8 cellular contexts compared by ENCODE assay signal in the genomic region with DNA sequence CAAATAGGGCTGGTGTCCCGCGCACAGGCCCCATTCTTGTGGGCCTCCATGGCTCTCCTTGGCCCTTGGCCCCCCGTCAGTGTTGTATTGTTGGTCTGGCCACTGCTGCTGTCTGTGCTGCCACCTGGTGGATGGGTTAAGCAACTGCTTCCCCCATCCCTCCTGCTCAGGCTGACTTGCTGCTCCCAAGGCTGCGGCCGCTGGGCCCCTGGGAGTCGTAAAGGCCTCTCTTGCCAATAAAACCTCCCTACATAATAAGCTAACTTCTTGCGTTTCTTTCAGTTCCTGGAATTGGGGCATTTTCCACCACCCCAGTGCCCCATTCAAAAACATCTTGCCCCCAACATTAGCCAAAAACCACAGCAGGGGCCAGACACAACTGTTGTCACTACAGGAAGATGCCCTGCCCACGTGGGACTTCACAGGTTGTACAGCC. TPM values are rescaled to one million over a fixed set of nuclear protein-coding genes. Genes with fewer than 3 reads are reported as not detected.
DNase-seq lines count a peak whose midpoint lies in the region; ATAC-seq and TF ChIP-seq lines count a peak whose summit lies in the region.

No MANE protein-coding gene starts in this region.

- TF ChIP-seq CTCF in LNCAP (IDR thresholded peaks at IDR 0.05): peak; percentile 92
- TF ChIP-seq CTCF in RWPE1 (conservative IDR thresholded peaks at IDR 0.05; ENCODE audit: low read depth): peak; percentile 91
- peak; percentile 94 for TF ChIP-seq CTCF in foreskin fibroblast (IDR thresholded peaks at IDR 0.05; ENCODE audit: low read depth, low read length)
- TF ChIP-seq CTCF in osteocyte (IDR thresholded peaks at IDR 0.05): peak; percentile 93
- peak; percentile 85 to 96 (median 95) for TF ChIP-seq CTCF in transverse colon (IDR thresholded peaks at IDR 0.05)

- no peak overlapping the region for H3K27ac ChIP-seq in RWPE1
- no peak overlapping the region for H3K27ac ChIP-seq in transverse colon

- in situ Hi-C loops in transverse colon (cut with MboI; ENCODE audit: low pct_ligation_motif_present in 1 of 4, low pct_unique_long_range_greater_than_20kb in 1 of 4, low sequenced_read_pairs in 3 of 4): loop anchor here (10.0 to 25.0 kb wide), 3 partner anchors 230 to 240 kb away; a partner anchor contains a TSS

- no peak overlapping the region for H3K4me3 Mint-ChIP-seq in activated T-helper 17 cell treated with anti-CD3 and anti-CD28 coated beads, Interleukin-2, amount 50 U/mL, for 72 hours
- no peak overlapping the region for H3K4me3 Mint-ChIP-seq in osteocyte (ENCODE audit: unreplicated experiment)

- no peaks in the 10 kb centered on the region for H3K27me3 ChIP-seq in transverse colon

- intact Hi-C loops in transverse colon (cut with DNase I; ENCODE audit: low total_unique reads): loop anchor here (10.0 kb wide), 1 partner anchor 240 kb away; no protein-coding TSS in a partner anchor

- H3K4me1 Mint-ChIP-seq in activated T-helper 17 cell treated with anti-CD3 and anti-CD28 coated beads, Interleukin-2, amount 50 U/mL, for 72 hours: peaks cover 4% of the 10 kb centered on the region
- H3K4me1 Mint-ChIP-seq in osteocyte (ENCODE audit: unreplicated experiment): peaks cover 11% of the 10 kb centered on the region

- CTCF ChIA-PET in RWPE1 (lab: Yijun Ruan, JAX): interaction anchor here (0.6 to 1.3 kb wide), 7 partner anchors 15 to 838 kb away, joined by 3 to 10 read pairs (median 3); no protein-coding TSS in a partner anchor

- H3K9me3 ChIP-seq in transverse colon: no peaks in the 10 kb centered on the region

- TF ChIP-seq POLR2A in transverse colon (IDR thresholded peaks at IDR 0.05): no peak

- no peaks in the 10 kb centered on the region for H3K9me3 Mint-ChIP-seq in activated T-helper 17 cell treated with anti-CD3 and anti-CD28 coated beads, Interleukin-2, amount 50 U/mL, for 72 hours
- no peaks in the 10 kb centered on the region for H3K9me3 Mint-ChIP-seq in osteocyte (ENCODE audit: unreplicated experiment)

- WGBS in transverse colon (ENCODE audit: low coverage in 1 of 2), 2 donors: 17 to 34% methylated on average over 4 to 8 of the region's 8 CpGs

- no peaks in the 10 kb centered on the region for H3K36me3 Mint-ChIP-seq in activated T-helper 17 cell treated with anti-CD3 and anti-CD28 coated beads, Interleukin-2, amount 50 U/mL, for 72 hours (ENCODE audit: low read depth)
- no peaks in the 10 kb centered on the region for H3K36me3 Mint-ChIP-seq in osteocyte (ENCODE audit: unreplicated experiment)

- H3K27ac Mint-ChIP-seq in activated T-helper 17 cell treated with anti-CD3 and anti-CD28 coated beads, Interleukin-2, amount 50 U/mL, for 72 hours: no peak overlapping the region
- H3K27ac Mint-ChIP-seq in osteocyte (ENCODE audit: unreplicated experiment): peak overlapping the region; percentile 5

- TF ChIP-seq EP300 in transverse colon (IDR thresholded peaks at IDR 0.05; ENCODE audit: low read depth): no peak

- H3K4me1 ChIP-seq in transverse colon: no peaks in the 10 kb centered on the region

- H3K4me3 ChIP-seq in foreskin fibroblast (ENCODE audit: low read depth in 1 of 2, low read length in 2 of 2) (no peak overlapping the region), transverse colon (no peak overlapping the region)

- DNase-seq in COR-L47 (lab: John Stamatoyannopoulos, UW) (peak; percentile 43), RWPE1 (ENCODE audit: low spot score) (peak; percentile 82), foreskin fibroblast (peak; percentile 44 to 78), osteocyte (ENCODE audit: extremely low spot score, unreplicated experiment) (peak; percentile 90), transverse colon (peak; percentile 67)

- POLR2A ChIA-PET in RWPE1 (lab: Yijun Ruan, JAX; ENCODE audit: low non-redundant PET): no interaction called here

- no peaks in the 10 kb centered on the region for H3K36me3 ChIP-seq in transverse colon

- H3K27me3 Mint-ChIP-seq in activated T-helper 17 cell treated with anti-CD3 and anti-CD28 coated beads, Interleukin-2, amount 50 U/mL, for 72 hours: no peaks in the 10 kb centered on the region
- peaks cover 31% of the 10 kb centered on the region for H3K27me3 Mint-ChIP-seq in osteocyte (ENCODE audit: unreplicated experiment)

- peak; percentile 84 for ATAC-seq in GM21390 (IDR thresholded peaks at IDR 0.05; ENCODE audit: unreplicated experiment)
- ATAC-seq in activated T-helper 17 cell treated with anti-CD3 and anti-CD28 coated beads, Interleukin-2, amount 50 U/mL, for 72 hours (replicated peaks): peak; percentile 92

RNA-seq across cellular contexts. Expression of a gene that starts 27.1 kb away (rescaled TPM):
- total RNA-seq in activated T-helper 17 cell treated with anti-CD3 and anti-CD28 coated beads, Interleukin-2, amount 50 U/mL, for 72 hours: 10 to 100 TPM; 12.3 to 14.9 TPM
- total RNA-seq in osteocyte (1.4 and 1.6 TPM in 2 replicates), transverse colon (1 to 10 TPM in 3 of 4 donors, under 1 TPM in 1; 0.82 to 4.8 (median 2.1) TPM)
